In the genomic region with DNA sequence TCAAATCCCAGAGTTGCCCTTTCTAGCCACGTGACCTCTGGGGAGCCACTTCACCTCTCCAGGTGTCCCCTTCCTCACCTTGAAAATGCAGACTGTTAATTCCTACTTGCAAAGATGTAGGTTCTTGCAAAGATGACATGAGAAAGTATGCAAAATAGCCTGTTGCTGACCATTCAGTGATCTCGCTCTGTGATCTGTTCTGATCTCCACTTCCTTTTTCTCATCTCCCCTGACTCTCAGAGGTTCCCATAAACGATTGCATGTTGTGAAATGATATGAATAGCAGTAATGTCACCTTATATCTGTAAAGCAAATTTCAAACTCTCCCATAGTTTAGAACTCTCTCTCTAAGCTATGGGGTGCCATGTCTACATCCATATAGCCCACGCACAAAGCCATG, we compare ENCODE assay signal across 23 cellular contexts.
"Had no signal": no experiment of that assay in that cellular context is flagged by ENCODE, and none has a peak within 500 bp of the region (broad histone marks: within the 10 kb centered on the region; RNA-seq: fewer than 3 reads in every experiment).

No MANE protein-coding gene starts in this region.

- H3K27ac ChIP-seq: brain microvascular endothelial cell, cardiac muscle cell, PC-9 had no signal

- FAIRE-seq: astrocyte, colon had no signal

- H3K4me3 ChIP-seq: cardiac muscle cell, PC-9 had no signal

- H3K27me3 ChIP-seq: brain microvascular endothelial cell, cardiac muscle cell had no signal

- H2AFZ ChIP-seq: PC-9 had no signal

- H3K4me2 ChIP-seq: PC-9 had no signal

- H3K36me3 ChIP-seq: brain microvascular endothelial cell, cardiac muscle cell had no signal

- DNase-seq: activated CD4-positive, alpha-beta memory T cell treated with anti-CD3 and anti-CD28 coated beads for 36 hours; activated CD4-positive, alpha-beta T cell treated with anti-CD3 and anti-CD28 coated beads for 1 hour; activated CD4-positive, alpha-beta T cell treated with anti-CD3 and anti-CD28 coated beads, Interleukin-2, amount 10 ng/mL, durations not matched to agents 24 days and 14 days; activated CD8-positive, alpha-beta memory T cell treated with anti-CD3 and anti-CD28 coated beads for 24 hours; activated gamma-delta T cell; activated naive CD4-positive, alpha-beta T cell treated with anti-CD3 and anti-CD28 coated beads for 36 hours; activated T-cell treated with anti-CD3 and anti-CD28 coated beads, Interleukin-2, amount 50 U/mL, for 48 hours; brain microvascular endothelial cell; cerebellar nuclear complex; NCI-H1048; NCI-H146; NCI-H2029; NCI-H2107; NCI-H226; NCI-H526; NCI-H774; PC-9; SHP77 treated with DMSO at 0.1 percent for 48 hours; T-cell; T-helper 2 cell had no signal
